In genomic region chr9:21546949-21547348, GRCh38 we compare ENCODE assay signal across 2 cellular contexts.
TF ChIP-seq lines count a peak whose summit lies in the region.

No MANE protein-coding gene starts in this region.

TF ChIP-seq in HEK293, 187 proteins besides CTCF, POLR2A, EP300 and RAD21 (continued from another document):
- TF ChIP-seq ZNF768 (tag by site-specific recombination; IDR thresholded peaks at IDR 0.05): no peak

TF ChIP-seq in WTC11, 78 proteins besides CTCF, POLR2A, EP300 and RAD21 (continued from another document):
- TF ChIP-seq STAT6 (CRISPR knock-in tag; conservative IDR thresholded peaks at IDR 0.05; ENCODE audit: low read depth): no peak
- no peak for TF ChIP-seq ZNF263 (CRISPR knock-in tag; IDR thresholded peaks at IDR 0.05; ENCODE audit: low read depth)
- TF ChIP-seq PRDM15 (CRISPR knock-in tag; IDR thresholded peaks at IDR 0.05): no peak
- no peak for TF ChIP-seq ZNF425 (CRISPR knock-in tag; conservative IDR thresholded peaks at IDR 0.05)
- TF ChIP-seq ATF6 (CRISPR knock-in tag; IDR thresholded peaks at IDR 0.05): no peak
- no peak for TF ChIP-seq MLX (CRISPR knock-in tag; IDR thresholded peaks at IDR 0.05)
- TF ChIP-seq E2F1 (CRISPR knock-in tag; IDR thresholded peaks at IDR 0.05): no peak
- no peak for TF ChIP-seq PRRX2 (CRISPR knock-in tag; IDR thresholded peaks at IDR 0.05)
- no peak for TF ChIP-seq CREM (CRISPR knock-in tag; IDR thresholded peaks at IDR 0.05)
- TF ChIP-seq ZNF416 (CRISPR knock-in tag; IDR thresholded peaks at IDR 0.05): no peak
- no peak for TF ChIP-seq ZNF281 (CRISPR knock-in tag; IDR thresholded peaks at IDR 0.05)
- no peak for TF ChIP-seq ZMAT4 (CRISPR knock-in tag; IDR thresholded peaks at IDR 0.05)
- no peak for TF ChIP-seq ZNF532 (CRISPR knock-in tag; IDR thresholded peaks at IDR 0.05; ENCODE audit: borderline replicate concordance)
